Comparison of ENCODE assay signal across 11 cellular contexts in the genomic region with DNA sequence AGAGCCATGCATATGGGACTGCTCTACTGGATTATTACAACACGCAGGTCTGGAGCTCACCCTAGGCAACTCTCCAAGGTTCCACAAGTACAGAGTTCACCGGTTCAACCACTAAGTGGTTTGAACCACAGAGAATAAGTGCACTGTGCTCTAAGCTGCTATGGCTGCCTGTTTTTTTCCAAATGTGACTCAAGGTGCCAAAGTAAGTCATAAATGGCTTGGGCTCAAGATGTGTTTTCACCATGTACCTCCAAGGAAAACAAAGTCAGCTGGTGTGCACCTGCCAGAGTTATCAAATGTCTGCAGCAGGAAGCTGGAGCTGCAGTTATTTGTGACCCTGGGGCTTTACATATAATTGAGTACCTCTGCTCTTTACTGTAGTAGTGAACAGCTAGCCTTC.
DNase-seq lines count a peak whose midpoint lies in the region; ATAC-seq and TF ChIP-seq lines count a peak whose summit lies in the region.
"Had no signal": no experiment of that assay in that cellular context is flagged by ENCODE, and none has a peak within 500 bp of the region (broad histone marks: within the 10 kb centered on the region; RNA-seq: fewer than 3 reads in every experiment).

No MANE protein-coding gene starts in this region.

- no peak overlapping the region for H3K4me3 ChIP-seq in right lobe of liver
- no peak overlapping the region for H3K4me3 ChIP-seq in H7 (ENCODE audit: insufficient read depth, low read depth, low read length)
- H3K4me3 ChIP-seq: adrenal gland, ovary had no signal

- DNase-seq in DMS79 (lab: John Stamatoyannopoulos, UW) (peak; percentile 90), NCI-H1436 treated with DMSO at 0.1 percent for 48 hours (lab: John Stamatoyannopoulos, UW) (peak; percentile 61), astrocyte of the hippocampus (ENCODE audit: low read depth, low spot score) (peak; percentile 46), right lobe of liver (peak in 1 of 3 donors; percentile 75), H7 (no peak), NCI-H2227 (lab: John Stamatoyannopoulos, UW; ENCODE audit: unreplicated experiment) (no peak), iPS-NIHi7 (ENCODE audit: extremely low spot score) (no peak), AG08395 (ENCODE audit: low spot score) (no peak)
- DNase-seq: adrenal gland; NK-92 treated with Interleukin-12 subunit alpha and Interleukin-12 subunit beta, amount 100 ng/mL, for 24 hours; ovary had no signal

- no peak for TF ChIP-seq POLR2A in right lobe of liver (IDR thresholded peaks at IDR 0.05)

- H3K36me3 ChIP-seq in right lobe of liver (peaks cover 0 to 9% (median 6%) of the 10 kb centered on the region in 4 donors), H7 (replicated peaks; ENCODE audit: control insufficient read depth, insufficient read depth, low read length) (peaks cover 6% of the 10 kb centered on the region)
- H3K36me3 ChIP-seq: ovary had no signal

- intact Hi-C loops in right lobe of liver (cut with DNase I): no loop called here

- TF ChIP-seq CTCF in right lobe of liver (IDR thresholded peaks at IDR 0.05): no peak

- ATAC-seq in right lobe of liver: peak; percentile 97 to 99 (median 98)

- no peaks in the 10 kb centered on the region for H3K9me3 ChIP-seq in right lobe of liver
- H3K9me3 ChIP-seq: adrenal gland, ovary had no signal

- no peak overlapping the region for H3K27ac ChIP-seq in right lobe of liver
- H3K27ac ChIP-seq: adrenal gland, ovary had no signal

- H3K27me3 ChIP-seq in right lobe of liver: no peaks in the 10 kb centered on the region
- no peaks in the 10 kb centered on the region for H3K27me3 ChIP-seq in H7 (ENCODE audit: control insufficient read depth, insufficient read depth, low read length)
- H3K27me3 ChIP-seq: adrenal gland, ovary had no signal

- H3K4me1 ChIP-seq in right lobe of liver: no peaks in the 10 kb centered on the region

- 25% methylated on average over 1 of the region's 2 CpGs for WGBS in right lobe of liver (ENCODE audit: insufficient coverage, low coverage, low lambda C conversion rate, missing lambda C conversion rate)

Comparison
In these comparisons a context has a peak if more than half of its experiments do, and no peak if none do; other contexts are left out.
1. DNase-seq: peak in DMS79 (single experiment), NCI-H1436 treated with DMSO at 0.1 percent for 48 hours (single experiment) and astrocyte of the hippocampus (single experiment); none in H7 (single experiment), NCI-H2227 (single experiment), iPS-NIHi7 (single experiment) and AG08395 (single experiment).